Comparison of ENCODE assay signal across 12 cellular contexts in genomic region chr17:51734462-51734861, GRCh38.
DNase-seq lines count a peak whose midpoint lies in the region; ATAC-seq and TF ChIP-seq lines count a peak whose summit lies in the region.
"Had no signal": no experiment of that assay in that cellular context is flagged by ENCODE, and none has a peak within 500 bp of the region (broad histone marks: within the 10 kb centered on the region; RNA-seq: fewer than 3 reads in every experiment).

No MANE protein-coding gene starts in this region.

- TF ChIP-seq CTCF in DND-41 (IDR thresholded peaks at IDR 0.05; ENCODE audit: borderline replicate concordance, extremely low read depth, low read length, poor library complexity, severe bottlenecking) (peak; percentile 76), WERI-Rb-1 (IDR thresholded peaks at IDR 0.05; ENCODE audit: low read depth, low read length) (peak; percentile 59), kidney epithelial cell (IDR thresholded peaks at IDR 0.05; ENCODE audit: insufficient read depth, low read length, poor library complexity, severe bottlenecking) (peak; percentile 34), psoas muscle (IDR thresholded peaks at IDR 0.05) (no peak)

- no peaks in the 10 kb centered on the region for H3K9me3 ChIP-seq in DND-41 (ENCODE audit: insufficient read depth, low read length, severe bottlenecking)
- H3K9me3 ChIP-seq in WERI-Rb-1 (ENCODE audit: severe bottlenecking): no peaks in the 10 kb centered on the region
- no peaks in the 10 kb centered on the region for H3K9me3 ChIP-seq in psoas muscle
- H3K9me3 ChIP-seq: sigmoid colon had no signal

- 59 to 86% (median 62%) methylated on average over 4 of the region's 4 CpGs for WGBS in psoas muscle, 3 donors

- no peak overlapping the region for H3K27ac ChIP-seq in DND-41 (ENCODE audit: low read length)
- H3K27ac ChIP-seq in WERI-Rb-1: no peak overlapping the region
- no peak overlapping the region for H3K27ac ChIP-seq in psoas muscle
- H3K27ac ChIP-seq: sigmoid colon had no signal

- H3K27me3 ChIP-seq in DND-41 (ENCODE audit: insufficient read depth, low read length, poor library complexity): no peaks in the 10 kb centered on the region
- H3K27me3 ChIP-seq in WERI-Rb-1 (ENCODE audit: insufficient read depth, low read depth, severe bottlenecking): no peaks in the 10 kb centered on the region
- no peaks in the 10 kb centered on the region for H3K27me3 ChIP-seq in kidney epithelial cell (ENCODE audit: control insufficient read depth, insufficient read depth, low read length)
- H3K27me3 ChIP-seq in psoas muscle (ENCODE audit: insufficient read depth in 3 of 3, low read length in 2 of 3): no peaks in the 10 kb centered on the region
- H3K27me3 ChIP-seq: sigmoid colon had no signal

- H3K4me2 ChIP-seq in DND-41 (ENCODE audit: insufficient read depth, low read length): no peak overlapping the region

- no peak overlapping the region for H3K9ac ChIP-seq in DND-41 (ENCODE audit: low read depth, low read length)

- H3K36me3 ChIP-seq in DND-41 (ENCODE audit: insufficient read depth, low read length): no peaks in the 10 kb centered on the region
- H3K36me3 ChIP-seq in WERI-Rb-1: no peaks in the 10 kb centered on the region
- H3K36me3 ChIP-seq in kidney epithelial cell (ENCODE audit: control insufficient read depth, insufficient read depth, low read length): no peaks in the 10 kb centered on the region
- no peaks in the 10 kb centered on the region for H3K36me3 ChIP-seq in psoas muscle (ENCODE audit: insufficient read depth in 1 of 2, low read depth in 1 of 2)
- H3K36me3 ChIP-seq: sigmoid colon had no signal

- H3K79me2 ChIP-seq in DND-41 (ENCODE audit: insufficient read depth, low read length): no peaks in the 10 kb centered on the region

- DNase-seq in DND-41 (peak; percentile 30), WERI-Rb-1 (peak; percentile 26), kidney epithelial cell (ENCODE audit: low read depth) (no peak), NCI-H82 (lab: John Stamatoyannopoulos, UW) (no peak), psoas muscle (no peak), RKO (ENCODE audit: low spot score) (no peak)
- DNase-seq: GF-D8; NCI-H510A treated with DMSO at 0.1 percent for 48 hours; sigmoid colon; stimulated activated naive CD4-positive, alpha-beta T cell treated with Interleukin-2 at 50 U/mL for 16 hours had no signal

- H3K4me3 ChIP-seq in DND-41 (ENCODE audit: low read depth in 1 of 2, low read length in 2 of 2): no peak overlapping the region
- H3K4me3 ChIP-seq in WERI-Rb-1 (ENCODE audit: low read depth, low read length): no peak overlapping the region
- no peak overlapping the region for H3K4me3 ChIP-seq in kidney epithelial cell (ENCODE audit: low read depth, low read length)
- no peak overlapping the region for H3K4me3 ChIP-seq in psoas muscle
- H3K4me3 ChIP-seq: sigmoid colon had no signal

- H2AFZ ChIP-seq in DND-41 (ENCODE audit: low read depth, low read length): no peak overlapping the region

- H3K4me1 ChIP-seq in DND-41 (ENCODE audit: insufficient read depth, low read length) (no peaks in the 10 kb centered on the region), psoas muscle (no peaks in the 10 kb centered on the region)
- H3K4me1 ChIP-seq: sigmoid colon had no signal

- H4K20me1 ChIP-seq in DND-41 (ENCODE audit: insufficient read depth, low read length): no peaks in the 10 kb centered on the region

- ATAC-seq in DND-41 (ENCODE audit: insufficient read depth, low read depth) (no peak), GM21367 (IDR thresholded peaks at IDR 0.05; ENCODE audit: unreplicated experiment) (peak; percentile 51), HG02678 (IDR thresholded peaks at IDR 0.05; ENCODE audit: unreplicated experiment) (no peak), psoas muscle (no peak)

- intact Hi-C loops in psoas muscle (cut with DNase I): no loop called here

Comparison
In these comparisons a context has a peak if more than half of its experiments do, and no peak if none do; other contexts are left out.
1. DNase-seq: peak in DND-41 (single experiment) and WERI-Rb-1 (single experiment); none in kidney epithelial cell (single experiment), NCI-H82 (single experiment), psoas muscle (0 of 2) and RKO (single experiment).